ENCODE assay signal across 8 cellular contexts in genomic region chr3:184380210-184380626, GRCh38. TPM values are rescaled to one million over a fixed set of nuclear protein-coding genes. Genes with fewer than 3 reads are reported as not detected.
DNase-seq lines count a peak whose midpoint lies in the region; ATAC-seq and TF ChIP-seq lines count a peak whose summit lies in the region.

No MANE protein-coding gene starts in this region.

- no peak overlapping the region for H3T11ph ChIP-seq in H9 (ENCODE audit: low read length)

- H2BK15ac ChIP-seq in H9 (ENCODE audit: low read depth, low read length), result no peak overlapping the region

- H3K79me2 ChIP-seq in ACC112 (ENCODE audit: control insufficient read depth, insufficient read depth, low read length, unreplicated experiment) (no peaks in the 10 kb centered on the region), H9 (ENCODE audit: insufficient read depth, low read length) (no peaks in the 10 kb centered on the region)

- H3K56ac ChIP-seq in H9 (ENCODE audit: insufficient read length, low read depth, low read length), result no peak overlapping the region

- no peak overlapping the region for H2BK5ac ChIP-seq in H9 (ENCODE audit: insufficient read length, low read length)

- H3K4me1 Mint-ChIP-seq in H9, result peaks cover 38 to 39% of the 10 kb centered on the region in 2 experiments
- peaks cover 3% of the 10 kb centered on the region for H3K4me1 Mint-ChIP-seq in activated CD8-positive, alpha-beta T cell treated with anti-CD3 and anti-CD28 coated beads for 36 hours (ENCODE audit: low read depth)

- TF ChIP-seq CTCF in H9 (conservative IDR thresholded peaks at IDR 0.05), result no peak
- no peak for TF ChIP-seq CTCF in activated CD8-positive, alpha-beta T cell treated with anti-CD3 and anti-CD28 coated beads for 36 hours (IDR thresholded peaks at IDR 0.05)

- peak overlapping the region; percentile 69; the same call in 1 of the 2 replicates for H3K4me3 ChIP-seq in ACC112 (ENCODE audit: low read depth, low read length)
- H3K4me3 ChIP-seq in neuron (ENCODE audit: low read length), result peak overlapping the region; percentile 42

- no peak overlapping the region for H3K23ac ChIP-seq in H9 (ENCODE audit: insufficient read length, low read depth, low read length)

- no peak overlapping the region for H3K9ac ChIP-seq in H9 (ENCODE audit: extremely low read depth, insufficient read length, low read length)

- H3K23me2 ChIP-seq in H9 (ENCODE audit: insufficient read length, low read depth, low read length, poor library complexity, severe bottlenecking), result peaks cover 9% of the 10 kb centered on the region

- intact Hi-C loops in activated CD8-positive, alpha-beta T cell treated with anti-CD3 and anti-CD28 coated beads for 36 hours (cut with micrococcal nuclease), result no loop called here

- H3K79me1 ChIP-seq in H9 (ENCODE audit: insufficient read depth, low read depth, low read length, poor library complexity, severe bottlenecking), result no peaks in the 10 kb centered on the region

- peaks cover 2% of the 10 kb centered on the region for H4K20me1 ChIP-seq in H9 (ENCODE audit: control insufficient read depth, insufficient read depth, insufficient read length)

- no peak overlapping the region for H4K91ac ChIP-seq in H9 (ENCODE audit: insufficient read length, low read depth, low read length)

- CTCF ChIA-PET in activated CD8-positive, alpha-beta T cell treated with anti-CD3 and anti-CD28 coated beads for 36 hours (lab: Charles Lee), result interaction anchor here (1.5 to 2.3 kb wide), 2 partner anchors 8 to 134 kb away, joined by 3 to 12 read pairs; no protein-coding TSS in a partner anchor

- H2AFZ ChIP-seq in ACC112 (ENCODE audit: low read length, unreplicated experiment) (no peak overlapping the region), H9 (ENCODE audit: low read length) (no peak overlapping the region), neuron (ENCODE audit: low read depth, low read length) (no peak overlapping the region)

- H3K4me2 ChIP-seq in H9 (ENCODE audit: insufficient read depth, insufficient read length, low read length), result peak overlapping the region; percentile 80

- WGBS in H9 (ENCODE audit: extremely low coverage, insufficient read length, low lambda C conversion rate), result no CpG with 5 or more reads among the region's 58 CpGs

- no peak overlapping the region for H2AK5ac ChIP-seq in H9 (ENCODE audit: insufficient read length, low read length)

- peaks cover 90% of the 10 kb centered on the region for H3K27me3 Mint-ChIP-seq in H9 (ENCODE audit: low read depth)
- peaks cover 50% of the 10 kb centered on the region for H3K27me3 Mint-ChIP-seq in activated CD8-positive, alpha-beta T cell treated with anti-CD3 and anti-CD28 coated beads for 36 hours

- H2BK20ac ChIP-seq in H9 (ENCODE audit: low read depth, low read length, poor library complexity, severe bottlenecking), result no peak overlapping the region

- H3K9me3 Mint-ChIP-seq in H9, result peaks cover 0 to 3% of the 10 kb centered on the region in 2 experiments; a peak in 3 of 5 replicates
- no peaks in the 10 kb centered on the region for H3K9me3 Mint-ChIP-seq in activated CD8-positive, alpha-beta T cell treated with anti-CD3 and anti-CD28 coated beads for 36 hours

- H3K4me3 Mint-ChIP-seq in H9, result peak overlapping the region in 1 of 2 experiments; percentile 29; a peak in 2 of 5 replicates
- H3K4me3 Mint-ChIP-seq in activated CD8-positive, alpha-beta T cell treated with anti-CD3 and anti-CD28 coated beads for 36 hours, result no peak overlapping the region

- POLR2A ChIA-PET in activated CD8-positive, alpha-beta T cell treated with anti-CD3 and anti-CD28 coated beads for 36 hours (lab: Charles Lee), result interaction anchor here (1.5 to 2.0 kb wide), 2 partner anchors 12 to 21 kb away, joined by 4 to 5 read pairs; no protein-coding TSS in a partner anchor

- no peak overlapping the region for H3K14ac ChIP-seq in H9 (ENCODE audit: insufficient read depth, low read length)

- H3K27me3 ChIP-seq in ACC112 (ENCODE audit: insufficient read depth, low read length) (peaks cover 60% of the 10 kb centered on the region), H9 (ENCODE audit: insufficient read depth, low read length) (peaks cover 33% of the 10 kb centered on the region), neuron (ENCODE audit: insufficient read depth, low read length) (peaks cover 4% of the 10 kb centered on the region)

- ATAC-seq in activated CD8-positive, alpha-beta T cell treated with anti-CD3 and anti-CD28 coated beads for 36 hours, result peak; percentile 37
- ATAC-seq in HG03135 (IDR thresholded peaks at IDR 0.05; ENCODE audit: unreplicated experiment) (no peak), GM18511 (IDR thresholded peaks at IDR 0.05; ENCODE audit: unreplicated experiment) (no peak)

- H3K27ac ChIP-seq in ACC112 (ENCODE audit: low read depth, low read length), result no peak overlapping the region
- H3K27ac ChIP-seq in H9 (ENCODE audit: insufficient read length, low read depth, low read length), result no peak overlapping the region

- no peak overlapping the region for H3K4ac ChIP-seq in H9 (ENCODE audit: low read depth, low read length)

- no peak overlapping the region for H2BK120ac ChIP-seq in H9 (ENCODE audit: low read depth, low read length, poor library complexity, severe bottlenecking)

- H3K18ac ChIP-seq in H9 (ENCODE audit: insufficient read length, low read depth, low read length), result no peak overlapping the region

- no peak overlapping the region for H4K8ac ChIP-seq in H9 (replicated peaks; ENCODE audit: insufficient read length, low read depth, low read length)

- DNase-seq in H9 (peak; percentile 71), germinal center (ENCODE audit: low spot score) (peak; percentile 31), UCSD-AML1 (lab: John Stamatoyannopoulos, UW; ENCODE audit: unreplicated experiment) (no peak)
- peak; percentile 23 for DNase-seq in activated CD8-positive, alpha-beta T cell treated with anti-CD3 and anti-CD28 coated beads for 36 hours

- H3K27ac Mint-ChIP-seq in H9, result no peak overlapping the region
- H3K27ac Mint-ChIP-seq in activated CD8-positive, alpha-beta T cell treated with anti-CD3 and anti-CD28 coated beads for 36 hours, result no peak overlapping the region

- H3K36me3 ChIP-seq in ACC112 (ENCODE audit: insufficient read depth, low read length), result no peaks in the 10 kb centered on the region
- no peaks in the 10 kb centered on the region for H3K36me3 ChIP-seq in neuron (ENCODE audit: insufficient read depth, low read length)

- H3K36me3 Mint-ChIP-seq in H9 (ENCODE audit: insufficient read depth in 1 of 3, low read depth in 3 of 3), result no peaks in the 10 kb centered on the region
- no peaks in the 10 kb centered on the region for H3K36me3 Mint-ChIP-seq in activated CD8-positive, alpha-beta T cell treated with anti-CD3 and anti-CD28 coated beads for 36 hours (ENCODE audit: low read depth)

- H2BK12ac ChIP-seq in H9 (ENCODE audit: insufficient read length, low read depth, low read length), result no peak overlapping the region

- H4K5ac ChIP-seq in H9 (ENCODE audit: insufficient read length, low read depth, low read length), result no peak overlapping the region

- no peaks in the 10 kb centered on the region for H3K9me3 ChIP-seq in H9 (ENCODE audit: control insufficient read depth, low read depth, low read length)
- no peaks in the 10 kb centered on the region for H3K9me3 ChIP-seq in neuron (ENCODE audit: low read length)

- H3K4me1 ChIP-seq in ACC112 (ENCODE audit: control insufficient read depth, insufficient read depth, low read length, unreplicated experiment) (no peaks in the 10 kb centered on the region), H9 (ENCODE audit: insufficient read depth, low read length) (peaks cover 9% of the 10 kb centered on the region; the same call in 1 of the 2 replicates), neuron (ENCODE audit: insufficient read depth, low read length) (peaks cover 36% of the 10 kb centered on the region)

RNA-seq across cellular contexts. Expression of gene CHRD, which starts 0.4 kb away (rescaled TPM):
- 1.8 and 1.9 TPM in 2 replicates for total RNA-seq in H9 (2021)
- total RNA-seq in activated CD8-positive, alpha-beta T cell treated with anti-CD3 and anti-CD28 coated beads for 36 hours, result not detected

RNA-seq across cellular contexts. Expression of gene THPO, which starts 2.2 kb away (rescaled TPM):
- total RNA-seq in H9 (2021), result 0.64 and 0.85 TPM in 2 replicates
- total RNA-seq in activated CD8-positive, alpha-beta T cell treated with anti-CD3 and anti-CD28 coated beads for 36 hours, result not detected

RNA-seq across cellular contexts. Expression of gene POLR2H, which starts 18.7 kb away (rescaled TPM):
- total RNA-seq in H9 (2021), result 115 and 122 TPM in 2 replicates
- 100 to 1,000 TPM; 166 to 169 TPM for total RNA-seq in activated CD8-positive, alpha-beta T cell treated with anti-CD3 and anti-CD28 coated beads for 36 hours

RNA-seq across cellular contexts. Expression of gene CLCN2, which starts 18.8 kb away (rescaled TPM):
- total RNA-seq in H9 (2021), result 17.2 and 19.5 TPM in 2 replicates
- 1 to 10 TPM; 4.0 to 4.2 TPM for total RNA-seq in activated CD8-positive, alpha-beta T cell treated with anti-CD3 and anti-CD28 coated beads for 36 hours

RNA-seq across cellular contexts. Expression of gene FAM131A, which starts 42.8 kb away (rescaled TPM):
- total RNA-seq in H9 (2021), result 14.4 and 15.5 TPM in 2 replicates
- 1 to 10 TPM; 4.0 to 5.5 TPM for total RNA-seq in activated CD8-positive, alpha-beta T cell treated with anti-CD3 and anti-CD28 coated beads for 36 hours
